1 cellular context compared by ENCODE assay signal in the genomic region with DNA sequence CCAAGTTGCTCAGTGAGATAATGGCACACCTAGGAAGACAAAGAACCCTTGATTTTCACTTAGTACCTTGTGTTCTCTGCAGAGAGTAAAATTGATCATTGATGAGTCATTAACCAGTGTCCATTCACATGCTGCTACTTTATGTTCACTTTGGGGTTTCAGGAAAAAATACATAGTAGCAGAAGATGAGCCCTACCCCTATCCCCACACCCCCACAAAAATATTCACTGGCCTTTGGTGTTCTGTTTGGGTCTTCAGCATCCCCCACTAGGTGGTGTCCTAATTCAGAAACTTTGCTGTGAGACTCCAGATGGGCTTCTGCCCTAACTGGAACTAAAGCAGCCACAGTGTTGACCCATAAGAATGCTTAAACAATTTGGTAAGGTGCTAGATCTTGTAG.
TF ChIP-seq lines count a peak whose summit lies in the region.

No MANE protein-coding gene starts in this region.

TF ChIP-seq in SK-N-SH, 30 proteins besides CTCF, POLR2A, EP300 and RAD21 (continued from another document):
- TF ChIP-seq, protein P1, sequence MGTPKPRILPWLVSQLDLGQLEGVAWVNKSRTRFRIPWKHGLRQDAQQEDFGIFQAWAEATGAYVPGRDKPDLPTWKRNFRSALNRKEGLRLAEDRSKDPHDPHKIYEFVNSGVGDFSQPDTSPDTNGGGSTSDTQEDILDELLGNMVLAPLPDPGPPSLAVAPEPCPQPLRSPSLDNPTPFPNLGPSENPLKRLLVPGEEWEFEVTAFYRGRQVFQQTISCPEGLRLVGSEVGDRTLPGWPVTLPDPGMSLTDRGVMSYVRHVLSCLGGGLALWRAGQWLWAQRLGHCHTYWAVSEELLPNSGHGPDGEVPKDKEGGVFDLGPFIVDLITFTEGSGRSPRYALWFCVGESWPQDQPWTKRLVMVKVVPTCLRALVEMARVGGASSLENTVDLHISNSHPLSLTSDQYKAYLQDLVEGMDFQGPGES (IDR thresholded peaks at IDR 0.05; ENCODE audit: low read depth, low read length) = no peak
- TF ChIP-seq, protein P2, sequence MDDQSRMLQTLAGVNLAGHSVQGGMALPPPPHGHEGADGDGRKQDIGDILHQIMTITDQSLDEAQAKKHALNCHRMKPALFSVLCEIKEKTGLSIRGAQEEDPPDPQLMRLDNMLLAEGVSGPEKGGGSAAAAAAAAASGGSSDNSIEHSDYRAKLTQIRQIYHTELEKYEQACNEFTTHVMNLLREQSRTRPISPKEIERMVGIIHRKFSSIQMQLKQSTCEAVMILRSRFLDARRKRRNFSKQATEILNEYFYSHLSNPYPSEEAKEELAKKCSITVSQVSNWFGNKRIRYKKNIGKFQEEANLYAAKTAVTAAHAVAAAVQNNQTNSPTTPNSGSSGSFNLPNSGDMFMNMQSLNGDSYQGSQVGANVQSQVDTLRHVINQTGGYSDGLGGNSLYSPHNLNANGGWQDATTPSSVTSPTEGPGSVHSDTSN (IDR thresholded peaks at IDR 0.05) = no peak
